10 cellular contexts compared by ENCODE assay signal in genomic region chr6:142935553-142936517, GRCh38. TPM values are rescaled to one million over a fixed set of nuclear protein-coding genes. Genes with fewer than 3 reads are reported as not detected.
DNase-seq lines count a peak whose midpoint lies in the region; ATAC-seq, FAIRE-seq and TF ChIP-seq lines count a peak whose summit lies in the region.
"Had no signal": no experiment of that assay in that cellular context is flagged by ENCODE, and none has a peak within 500 bp of the region (broad histone marks: within the 10 kb centered on the region; RNA-seq: fewer than 3 reads in every experiment).

No MANE protein-coding gene starts in this region.

- H3K79me2 ChIP-seq in OCI-LY1 (ENCODE audit: insufficient read depth, low read length), result peaks cover 98% of the 10 kb centered on the region
- peaks cover 71% of the 10 kb centered on the region for H3K79me2 ChIP-seq in HepG2 (ENCODE audit: insufficient read depth, low read length)

- no peaks in the 10 kb centered on the region for H3F3A ChIP-seq in OCI-LY1 (ENCODE audit: insufficient read depth, low read length)

- peaks cover 44% of the 10 kb centered on the region for H3K4me1 Mint-ChIP-seq in osteocyte (ENCODE audit: unreplicated experiment)

- TF ChIP-seq EP300 in HepG2 (IDR thresholded peaks at IDR 0.05; ENCODE audit: low read depth in 2 of 2, low read length in 2 of 2) (no peak), HepG2 (CRISPR knock-in tag; IDR thresholded peaks at IDR 0.05; ENCODE audit: borderline replicate concordance) (no peak)

- H4K20me1 ChIP-seq in OCI-LY1 (ENCODE audit: insufficient read depth, low read length) (no peaks in the 10 kb centered on the region), HepG2 (ENCODE audit: insufficient read depth, low read length) (peaks cover 50% of the 10 kb centered on the region)

- no peak for FAIRE-seq in HepG2 (lab: Jason Lieb, UNC)

- H3K27me3 Mint-ChIP-seq in osteocyte (ENCODE audit: unreplicated experiment), result no peaks in the 10 kb centered on the region

- no peaks in the 10 kb centered on the region for H3K9me3 ChIP-seq in OCI-LY1 (ENCODE audit: low read length)
- H3K9me3 ChIP-seq in HepG2 (ENCODE audit: low read length), result no peaks in the 10 kb centered on the region

- H3K4me2 ChIP-seq in OCI-LY1 (ENCODE audit: low read length) (peak overlapping the region; percentile 73), HepG2 (ENCODE audit: low read depth, low read length) (no peak overlapping the region)

- 96% methylated on average over 21 of the region's 21 CpGs for WGBS in HepG2 (ENCODE audit: low lambda C conversion rate)

- BruUV-seq in HepG2 (replicated peaks; lab: Mats Ljungman, UMichigan), result no TSS peak

- POLR2A ChIA-PET in HepG2 (lab: Yijun Ruan, JAX), result interaction anchor here (1.2 kb wide), 1 partner anchor 9 kb away, joined by 3 read pairs; the partner anchor contains the start of gene HIVEP2

- no peaks in the 10 kb centered on the region for H3K36me3 ChIP-seq in OCI-LY1 (ENCODE audit: insufficient read depth, low read length)
- no peaks in the 10 kb centered on the region for H3K36me3 ChIP-seq in HepG2 (replicated peaks in 1 of 2; ENCODE audit: control insufficient read depth in 1 of 2, insufficient read depth in 2 of 2, low read length in 2 of 2)
- H3K36me3 ChIP-seq: heart right ventricle had no signal

- no peaks in the 10 kb centered on the region for H3K9me2 ChIP-seq in OCI-LY1 (ENCODE audit: low read depth, low read length)

- no peaks in the 10 kb centered on the region for H3K9me3 Mint-ChIP-seq in osteocyte (ENCODE audit: unreplicated experiment)

- peak overlapping the region; percentile 73 for H3K27ac ChIP-seq in OCI-LY1 (ENCODE audit: low read depth, low read length, poor library complexity, severe bottlenecking)
- H3K27ac ChIP-seq in HepG2 (ENCODE audit: extremely low read length, insufficient read depth, low read length), result no peak overlapping the region

- no peak for DNase-seq in osteocyte (ENCODE audit: extremely low spot score, unreplicated experiment)
- DNase-seq in superior temporal gyrus (ENCODE audit: extremely low spot score), result no peak
- no peak for DNase-seq in NCI-H1105 (lab: John Stamatoyannopoulos, UW)
- DNase-seq in HepG2 (ENCODE audit: low spot score), result no peak
- no peak for DNase-seq in NCI-H2227 treated with DMSO at 0.1 percent for 48 hours (lab: John Stamatoyannopoulos, UW)
- DNase-seq: GOT3, heart right ventricle had no signal

- H3K4me1 ChIP-seq in OCI-LY1 (ENCODE audit: insufficient read depth, low read length, severe bottlenecking) (peaks cover 78% of the 10 kb centered on the region), HepG2 (ENCODE audit: insufficient read depth, low read length) (peaks cover 22% of the 10 kb centered on the region)

- peaks cover 7% of the 10 kb centered on the region for H3K36me3 Mint-ChIP-seq in osteocyte (ENCODE audit: unreplicated experiment)

- intact Hi-C loops in HepG2 (cut with micrococcal nuclease; ENCODE audit: unreplicated experiment), result no loop called here

- CTCF ChIA-PET in HepG2 (lab: Yijun Ruan, JAX; ENCODE audit: low intra/inter-chr PET ratio, low total read pairs), result no interaction called here

- H3K27me3 ChIP-seq in OCI-LY1 (ENCODE audit: insufficient read depth, low read length) (no peaks in the 10 kb centered on the region), HepG2 (ENCODE audit: control insufficient read depth in 1 of 2, insufficient read depth in 2 of 2, low read length in 2 of 2) (no peaks in the 10 kb centered on the region)
- H3K27me3 ChIP-seq: heart right ventricle had no signal

- no peak overlapping the region for H3K4me3 Mint-ChIP-seq in osteocyte (ENCODE audit: unreplicated experiment)

- H2AFZ ChIP-seq in OCI-LY1 (ENCODE audit: low read length) (no peak overlapping the region), HepG2 (ENCODE audit: low read length) (no peak overlapping the region)

- H3K27ac Mint-ChIP-seq in osteocyte (ENCODE audit: unreplicated experiment), result peak overlapping the region; percentile 38

- TF ChIP-seq POLR2A in HepG2 (IDR thresholded peaks at IDR 0.05; ENCODE audit: insufficient read depth in 1 of 2, low read depth in 2 of 2, low read length in 2 of 2), result no peak

- ATAC-seq in GM18867 (IDR thresholded peaks at IDR 0.05; ENCODE audit: unreplicated experiment), result peak; percentile 66
- ATAC-seq in HG02610 (IDR thresholded peaks at IDR 0.05; ENCODE audit: unreplicated experiment), result peak; percentile 58
- no peak for ATAC-seq in HepG2

- TF ChIP-seq CTCF in OCI-LY1 (IDR thresholded peaks at IDR 0.05; ENCODE audit: low read length) (no peak), osteocyte (IDR thresholded peaks at IDR 0.05) (no peak), HepG2 (CRISPR knock-in tag; IDR thresholded peaks at IDR 0.05) (no peak)

- no peak for TF ChIP-seq RAD21 in HepG2 (CRISPR knock-in tag; IDR thresholded peaks at IDR 0.05)

- H3K4me3 ChIP-seq in OCI-LY1 (ENCODE audit: low read depth, low read length, poor library complexity, severe bottlenecking) (peak overlapping the region; percentile 41), HepG2 (replicated peaks in 1 of 3; ENCODE audit: insufficient read depth in 1 of 3, low read depth in 2 of 3, low read length in 3 of 3) (no peak overlapping the region)

- H3K9ac ChIP-seq in OCI-LY1 (ENCODE audit: low read length), result peak overlapping the region; percentile 42; the same call in 1 of the 2 replicates
- H3K9ac ChIP-seq in HepG2 (ENCODE audit: insufficient read depth, low read depth, low read length), result no peak overlapping the region

- in situ Hi-C loops in HepG2 (cut with HindIII; ENCODE audit: extremely low pct_ligation_motif_present, low pct_unique_long_range_greater_than_20kb), result no loop called here

TF ChIP-seq in HepG2, 621 proteins besides CTCF, POLR2A, EP300 and RAD21:
- TF ChIP-seq KDM6A (CRISPR knock-in tag; IDR thresholded peaks at IDR 0.05; ENCODE audit: low read depth) (no peak), ZNF136 (CRISPR knock-in tag; IDR thresholded peaks at IDR 0.05; ENCODE audit: low read depth) (no peak), THAP11 (CRISPR knock-in tag; IDR thresholded peaks at IDR 0.05) (no peak), ZNF44 (CRISPR knock-in tag; IDR thresholded peaks at IDR 0.05) (no peak), SRY (CRISPR knock-in tag; IDR thresholded peaks at IDR 0.05) (no peak), ZNF75D (CRISPR knock-in tag; IDR thresholded peaks at IDR 0.05; ENCODE audit: borderline replicate concordance) (no peak)
- TF ChIP-seq, protein P1, sequence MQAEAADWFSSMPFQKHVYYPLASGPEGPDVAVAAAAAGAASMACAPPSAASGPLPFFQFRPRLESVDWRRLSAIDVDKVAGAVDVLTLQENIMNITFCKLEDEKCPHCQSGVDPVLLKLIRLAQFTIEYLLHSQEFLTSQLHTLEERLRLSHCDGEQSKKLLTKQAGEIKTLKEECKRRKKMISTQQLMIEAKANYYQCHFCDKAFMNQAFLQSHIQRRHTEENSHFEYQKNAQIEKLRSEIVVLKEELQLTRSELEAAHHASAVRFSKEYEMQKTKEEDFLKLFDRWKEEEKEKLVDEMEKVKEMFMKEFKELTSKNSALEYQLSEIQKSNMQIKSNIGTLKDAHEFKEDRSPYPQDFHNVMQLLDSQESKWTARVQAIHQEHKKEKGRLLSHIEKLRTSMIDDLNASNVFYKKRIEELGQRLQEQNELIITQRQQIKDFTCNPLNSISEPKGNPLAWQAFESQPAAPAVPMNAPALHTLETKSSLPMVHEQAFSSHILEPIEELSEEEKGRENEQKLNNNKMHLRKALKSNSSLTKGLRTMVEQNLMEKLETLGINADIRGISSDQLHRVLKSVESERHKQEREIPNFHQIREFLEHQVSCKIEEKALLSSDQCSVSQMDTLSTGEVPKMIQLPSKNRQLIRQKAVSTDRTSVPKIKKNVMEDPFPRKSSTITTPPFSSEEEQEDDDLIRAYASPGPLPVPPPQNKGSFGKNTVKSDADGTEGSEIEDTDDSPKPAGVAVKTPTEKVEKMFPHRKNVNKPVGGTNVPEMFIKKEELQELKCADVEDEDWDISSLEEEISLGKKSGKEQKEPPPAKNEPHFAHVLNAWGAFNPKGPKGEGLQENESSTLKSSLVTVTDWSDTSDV (CRISPR knock-in tag; IDR thresholded peaks at IDR 0.05), result no peak

RNA-seq across cellular contexts. Expression of gene HIVEP2, which starts 9.1 kb away (rescaled TPM):
- total RNA-seq in osteocyte (38.2 and 39.2 TPM in 2 replicates), HepG2 (2016; rRNA removed; fragmentation: Illumina TruSeq; extraction: Trizol) (3.4 and 5.4 TPM in 2 replicates)
- total RNA-seq in HepG2 (2016; cell fraction: cytosol; rRNA removed; fragmentation: Illumina TruSeq; extraction: Trizol; ENCODE audit: low read depth), result 0.30 and 1.5 TPM in 2 replicates
- total RNA-seq in HepG2 (2016; cell fraction: insoluble cytoplasmic fraction; rRNA removed; fragmentation: Illumina TruSeq; extraction: Trizol), result 4.1 TPM in 2 replicates
- 1.2 and 1.8 TPM in 2 replicates for total RNA-seq in HepG2 (2016; cell fraction: membrane; rRNA removed; fragmentation: Illumina TruSeq; extraction: Trizol)
- total RNA-seq in HepG2 (2016; cell fraction: nucleus; rRNA removed; fragmentation: Illumina TruSeq; extraction: Trizol), result 4.9 and 5.6 TPM in 2 replicates
- 12.8 and 12.9 TPM in 2 replicates for polyA plus RNA-seq in HepG2 (2011; rRNA removed)
- 6.4 and 8.1 TPM in 2 replicates for polyA plus RNA-seq in HepG2 (2011; cell fraction: cytosol; rRNA removed)
- 27.7 and 28.6 TPM in 2 replicates for polyA plus RNA-seq in HepG2 (2011; cell fraction: nucleus; rRNA removed)
- 14.5 and 17.1 TPM in 2 replicates for polyA plus RNA-seq in HepG2 (2012)
- 0.05 and 0.18 TPM in 2 replicates for polyA plus RNA-seq in HepG2 (2016; cell fraction: cytosol; fragmentation: Illumina TruSeq; extraction: Trizol; ENCODE audit: low read depth)
- polyA plus RNA-seq in HepG2 (2016; cell fraction: insoluble cytoplasmic fraction; fragmentation: Illumina TruSeq; extraction: Trizol; ENCODE audit: low read depth), result 2.4 and 2.5 TPM in 2 replicates
- polyA plus RNA-seq in HepG2 (2016; cell fraction: membrane; fragmentation: Illumina TruSeq; extraction: Trizol; ENCODE audit: low read depth), result 0.22 and 0.25 TPM in 2 replicates
- 6.9 and 8.3 TPM in 2 replicates for polyA plus RNA-seq in HepG2 (2016; cell fraction: nucleus; fragmentation: Illumina TruSeq; extraction: Trizol; ENCODE audit: insufficient read depth, low read depth)
- 3.8 and 23.2 TPM in 2 replicates for polyA minus RNA-seq in HepG2 (2011; rRNA and poly(A)+ RNA removed; ENCODE audit: low replicate concordance)
- 12.5 and 18.3 TPM in 2 replicates for polyA minus RNA-seq in HepG2 (2011; cell fraction: cytosol; rRNA and poly(A)+ RNA removed)
- 35.8 and 45.4 TPM in 2 replicates for polyA minus RNA-seq in HepG2 (2011; cell fraction: nucleus; rRNA and poly(A)+ RNA removed)
